ENCODE assay signal across 14 cellular contexts in genomic region chr3:38210141-38210757, GRCh38. TPM values are rescaled to one million over a fixed set of nuclear protein-coding genes. Genes with fewer than 3 reads are reported as not detected.
A peak's percentile ranks its signal among the peaks of the same experiment; 100 is the strongest.
DNase-seq lines count a peak whose midpoint lies in the region; ATAC-seq and TF ChIP-seq lines count a peak whose summit lies in the region.
"Had no signal": no experiment of that assay in that cellular context is flagged by ENCODE, and none has a peak within 500 bp of the region (broad histone marks: within the 10 kb centered on the region; RNA-seq: fewer than 3 reads in every experiment).

No MANE protein-coding gene starts in this region.

- no peaks in the 10 kb centered on the region for H3K27me3 ChIP-seq in brain microvascular endothelial cell (replicated peaks)
- H3K27me3 ChIP-seq in prostate gland (replicated peaks; ENCODE audit: insufficient read depth): no peaks in the 10 kb centered on the region
- H3K27me3 ChIP-seq: SJSA1, thyroid gland had no signal

- H3K36me3 ChIP-seq in brain microvascular endothelial cell (replicated peaks) (no peaks in the 10 kb centered on the region), prostate gland (no peaks in the 10 kb centered on the region)
- H3K36me3 ChIP-seq: thyroid gland had no signal

- TF ChIP-seq POLR2A in prostate gland (IDR thresholded peaks at IDR 0.05): no peak

- TF ChIP-seq CTCF in brain microvascular endothelial cell (IDR thresholded peaks at IDR 0.05; ENCODE audit: low read depth, low read length, missing control alignments) (no peak), prostate gland (IDR thresholded peaks at IDR 0.05) (no peak)

- H3K27ac ChIP-seq in brain microvascular endothelial cell: no peak overlapping the region
- H3K27ac ChIP-seq in prostate gland: no peak overlapping the region
- H3K27ac ChIP-seq: SJSA1, thyroid gland had no signal

- H3K4me3 ChIP-seq in brain microvascular endothelial cell (ENCODE audit: low read depth, low read length): no peak overlapping the region
- no peak overlapping the region for H3K4me3 ChIP-seq in prostate gland
- H3K4me3 ChIP-seq: SJSA1, thyroid gland had no signal

- H3K9me3 ChIP-seq in prostate gland: no peaks in the 10 kb centered on the region
- H3K9me3 ChIP-seq: SJSA1, thyroid gland had no signal

- WGBS in prostate gland: 91% methylated on average over 2 of the region's 2 CpGs

- no peaks in the 10 kb centered on the region for H3K27me3 Mint-ChIP-seq in effector memory CD8-positive, alpha-beta T cell
- H3K27me3 Mint-ChIP-seq: dendritic cell treated with granulocyte-macrophage colony-stimulating factor and Interleukin-4, amounts not matched to agents 40 ng/mL and 50 ng/mL, for 4 days had no signal

- H3K9me3 Mint-ChIP-seq in effector memory CD8-positive, alpha-beta T cell: no peaks in the 10 kb centered on the region
- H3K9me3 Mint-ChIP-seq: dendritic cell treated with granulocyte-macrophage colony-stimulating factor and Interleukin-4, amounts not matched to agents 40 ng/mL and 50 ng/mL, for 4 days; natural killer cell had no signal

- ATAC-seq in GM18858 (IDR thresholded peaks at IDR 0.05; ENCODE audit: unreplicated experiment): peak; percentile 72
- peak; percentile 89 for ATAC-seq in GM21367 (IDR thresholded peaks at IDR 0.05; ENCODE audit: unreplicated experiment)
- ATAC-seq in HG03097 (IDR thresholded peaks at IDR 0.05; ENCODE audit: low FRiP score, unreplicated experiment): peak; percentile 76
- ATAC-seq in effector memory CD8-positive, alpha-beta T cell (replicated peaks): peak; percentile 84

- H3K4me3 Mint-ChIP-seq in effector memory CD8-positive, alpha-beta T cell: no peak overlapping the region
- H3K4me3 Mint-ChIP-seq: dendritic cell treated with granulocyte-macrophage colony-stimulating factor and Interleukin-4, amounts not matched to agents 40 ng/mL and 50 ng/mL, for 4 days; natural killer cell had no signal

- H3K4me1 Mint-ChIP-seq in effector memory CD8-positive, alpha-beta T cell (ENCODE audit: low read depth in 2 of 2): peaks cover 28 to 66% of the 10 kb centered on the region in 2 donors

- in situ Hi-C loops in brain microvascular endothelial cell (cut with HindIII; ENCODE audit: low pct_ligation_motif_present, low sequenced_read_pairs): no loop called here

- H3K36me3 Mint-ChIP-seq in effector memory CD8-positive, alpha-beta T cell (ENCODE audit: insufficient read depth): peaks cover 3% of the 10 kb centered on the region
- H3K36me3 Mint-ChIP-seq: natural killer cell had no signal

- H3K27ac Mint-ChIP-seq in effector memory CD8-positive, alpha-beta T cell: peak overlapping the region; percentile 29 to 52
- H3K27ac Mint-ChIP-seq: dendritic cell treated with granulocyte-macrophage colony-stimulating factor and Interleukin-4, amounts not matched to agents 40 ng/mL and 50 ng/mL, for 4 days had no signal

- intact Hi-C loops in prostate gland (cut with DNase I): no loop called here

- no peak for DNase-seq in effector memory CD8-positive, alpha-beta T cell
- no peak for DNase-seq in stimulated activated CD4-positive, alpha-beta T cell treated with anti-CD3 and anti-CD28 coated beads, Interleukin-1b, Interleukin-23, amount 100 ng/mL, for 48 hours
- DNase-seq in brain microvascular endothelial cell (no peak), prostate gland (ENCODE audit: low spot score) (no peak), HCEC 1CT (no peak)
- DNase-seq: hypothalamus, natural killer cell, NCI-H1417, thyroid gland had no signal

- H3K4me1 ChIP-seq in prostate gland (replicated peaks): no peaks in the 10 kb centered on the region
- H3K4me1 ChIP-seq: SJSA1 had no signal

RNA-seq across cellular contexts. Expression of gene OXSR1, which starts 44.9 kb away (rescaled TPM):
- 10 to 100 TPM; 21.2 to 32.7 TPM for total RNA-seq in prostate gland

RNA-seq across cellular contexts. Expression of gene SLC22A13, which starts 55.4 kb away (rescaled TPM):
- total RNA-seq in prostate gland: 1 to 10 TPM in 1 of 2 donors, not detected in 1; 1.6 TPM
- total RNA-seq: SJSA1 had no signal
